ENCODE assay signal across 9 cellular contexts in genomic region chr4:102823464-102823863, GRCh38. TPM values are rescaled to one million over a fixed set of nuclear protein-coding genes. Genes with fewer than 3 reads are reported as not detected.
A peak's percentile ranks its signal among the peaks of the same experiment; 100 is the strongest.
DNase-seq lines count a peak whose midpoint lies in the region; ATAC-seq lines count a peak whose summit lies in the region.
"Had no signal": no experiment of that assay in that cellular context is flagged by ENCODE, and none has a peak within 500 bp of the region (broad histone marks: within the 10 kb centered on the region; RNA-seq: fewer than 3 reads in every experiment).

No MANE protein-coding gene starts in this region.

- H3K27ac ChIP-seq in iPS-18a (ENCODE audit: low read length) (no peak overlapping the region), stomach smooth muscle (ENCODE audit: low read length) (peak overlapping the region; percentile 12)

- no peak for DNase-seq in activated CD4-positive, alpha-beta T cell treated with anti-CD3 and anti-CD28 coated beads for 36 hours
- no peak for DNase-seq in activated CD4-positive, alpha-beta T cell treated with anti-CD3 and anti-CD28 coated beads for 4 hours
- DNase-seq in T-helper 17 cell = no peak
- no peak for DNase-seq in stimulated activated CD4-positive, alpha-beta T cell treated with anti-CD3 and anti-CD28 coated beads, Interleukin-1b, Interleukin-23, amount 100 ng/mL, for 48 hours
- DNase-seq in NCI-H2081 treated with DMSO at 0.1 percent for 48 hours (lab: John Stamatoyannopoulos, UW) = no peak

- H3K4me3 ChIP-seq in iPS-18a (ENCODE audit: low read length) = peak overlapping the region; percentile 77
- H3K4me3 ChIP-seq in stomach smooth muscle (ENCODE audit: low read length in 2 of 2) = peak overlapping the region; percentile 89 to 100

- peaks cover 45% of the 10 kb centered on the region for H3K4me1 Mint-ChIP-seq in activated CD4-positive, alpha-beta T cell treated with anti-CD3 and anti-CD28 coated beads for 36 hours
- H3K4me1 Mint-ChIP-seq in T-helper 17 cell = peaks cover 52% of the 10 kb centered on the region

- no peaks in the 10 kb centered on the region for H3K9me3 ChIP-seq in T-helper 17 cell (ENCODE audit: control insufficient read depth, low read length, poor library complexity, severe bottlenecking)
- no peaks in the 10 kb centered on the region for H3K9me3 ChIP-seq in iPS-18a (ENCODE audit: control insufficient read depth, low read depth, low read length)
- H3K9me3 ChIP-seq in stomach smooth muscle (ENCODE audit: control insufficient read depth in 2 of 2, low read length in 2 of 2) = no peaks in the 10 kb centered on the region

- no peaks in the 10 kb centered on the region for H3K27me3 ChIP-seq in iPS-18a (ENCODE audit: control insufficient read depth, insufficient read depth, low read length)
- no peaks in the 10 kb centered on the region for H3K27me3 ChIP-seq in stomach smooth muscle (ENCODE audit: control insufficient read depth in 1 of 2, insufficient read depth in 2 of 2, low read length in 2 of 2)

- intact Hi-C loops in activated CD4-positive, alpha-beta T cell treated with anti-CD3 and anti-CD28 coated beads for 36 hours (cut with DNase I, micrococcal nuclease) = no loop called here

- H3K9me3 Mint-ChIP-seq in activated CD4-positive, alpha-beta T cell treated with anti-CD3 and anti-CD28 coated beads for 36 hours (ENCODE audit: low read depth) = no peaks in the 10 kb centered on the region
- H3K9me3 Mint-ChIP-seq: T-helper 2 cell treated with Interferon-gamma antibody and Interleukin-4, amounts not matched to agents 5 μg/mL and 100 μg/mL, for 36 hours had no signal

- H3K9ac ChIP-seq in iPS-18a (ENCODE audit: low read length) (no peak overlapping the region), stomach smooth muscle (ENCODE audit: low read length in 2 of 2) (peak overlapping the region in 1 of 2 donors; percentile 4)

- H3K27me3 Mint-ChIP-seq in activated CD4-positive, alpha-beta T cell treated with anti-CD3 and anti-CD28 coated beads for 36 hours = no peaks in the 10 kb centered on the region
- H3K27me3 Mint-ChIP-seq in T-helper 17 cell = no peaks in the 10 kb centered on the region

- no peak overlapping the region for H3K4me3 Mint-ChIP-seq in activated CD4-positive, alpha-beta T cell treated with anti-CD3 and anti-CD28 coated beads for 36 hours
- peak overlapping the region; percentile 88 for H3K4me3 Mint-ChIP-seq in T-helper 17 cell
- H3K4me3 Mint-ChIP-seq: T-helper 2 cell treated with Interferon-gamma antibody and Interleukin-4, amounts not matched to agents 5 μg/mL and 100 μg/mL, for 36 hours had no signal

- ATAC-seq in activated CD4-positive, alpha-beta T cell treated with anti-CD3 and anti-CD28 coated beads for 36 hours = no peak
- no peak for ATAC-seq in T-helper 17 cell
- ATAC-seq in GM21723 (IDR thresholded peaks at IDR 0.05; ENCODE audit: unreplicated experiment) = no peak

- POLR2A ChIA-PET in activated CD4-positive, alpha-beta T cell treated with anti-CD3 and anti-CD28 coated beads for 36 hours (lab: Charles Lee) = interaction anchor here (1.5 to 2.9 kb wide), 2 partner anchors 11 to 13 kb away, joined by 4 to 8 read pairs; no protein-coding TSS in a partner anchor

- CTCF ChIA-PET in activated CD4-positive, alpha-beta T cell treated with anti-CD3 and anti-CD28 coated beads for 36 hours (lab: Charles Lee) = interaction anchor here (0.7 to 2.9 kb wide), 4 partner anchors 11 to 268 kb away, joined by 3 to 11 read pairs (median 4); no protein-coding TSS in a partner anchor

- H3K36me3 Mint-ChIP-seq in activated CD4-positive, alpha-beta T cell treated with anti-CD3 and anti-CD28 coated beads for 36 hours (ENCODE audit: low read depth) = peaks cover 48% of the 10 kb centered on the region
- H3K36me3 Mint-ChIP-seq in T-helper 17 cell (ENCODE audit: low read depth) = peaks cover 7% of the 10 kb centered on the region

- peak overlapping the region; percentile 87 for H3K27ac Mint-ChIP-seq in activated CD4-positive, alpha-beta T cell treated with anti-CD3 and anti-CD28 coated beads for 36 hours
- no peak overlapping the region for H3K27ac Mint-ChIP-seq in T-helper 17 cell

- H3K4me1 ChIP-seq in iPS-18a (ENCODE audit: control insufficient read depth, low read depth, low read length) = peaks cover 43% of the 10 kb centered on the region
- peaks cover 13% of the 10 kb centered on the region for H3K4me1 ChIP-seq in stomach smooth muscle (ENCODE audit: control insufficient read depth, insufficient read depth, low read length)

- peaks cover 30% of the 10 kb centered on the region for H3K36me3 ChIP-seq in iPS-18a (ENCODE audit: control insufficient read depth, low read depth, low read length)
- peaks cover 0 to 3% of the 10 kb centered on the region in 2 donors for H3K36me3 ChIP-seq in stomach smooth muscle (ENCODE audit: control insufficient read depth in 2 of 2, insufficient read depth in 2 of 2, low read length in 2 of 2)

RNA-seq across cellular contexts. Expression of gene UBE2D3, which starts 3.9 kb away (rescaled TPM):
- total RNA-seq in activated CD4-positive, alpha-beta T cell treated with anti-CD3 and anti-CD28 coated beads for 36 hours = 100 to 1,000 TPM; 472 to 686 TPM
- total RNA-seq in T-helper 17 cell = 100 to 1,000 TPM; 526 to 528 TPM

RNA-seq across cellular contexts. Expression of gene CISD2, which starts 45.3 kb away (rescaled TPM):
- 10 to 100 TPM; 33.5 to 35.1 TPM for total RNA-seq in activated CD4-positive, alpha-beta T cell treated with anti-CD3 and anti-CD28 coated beads for 36 hours
- total RNA-seq in T-helper 17 cell = 10 to 100 TPM; 14.3 to 14.4 TPM
